ENCODE assay signal across 9 cellular contexts in the genomic region with DNA sequence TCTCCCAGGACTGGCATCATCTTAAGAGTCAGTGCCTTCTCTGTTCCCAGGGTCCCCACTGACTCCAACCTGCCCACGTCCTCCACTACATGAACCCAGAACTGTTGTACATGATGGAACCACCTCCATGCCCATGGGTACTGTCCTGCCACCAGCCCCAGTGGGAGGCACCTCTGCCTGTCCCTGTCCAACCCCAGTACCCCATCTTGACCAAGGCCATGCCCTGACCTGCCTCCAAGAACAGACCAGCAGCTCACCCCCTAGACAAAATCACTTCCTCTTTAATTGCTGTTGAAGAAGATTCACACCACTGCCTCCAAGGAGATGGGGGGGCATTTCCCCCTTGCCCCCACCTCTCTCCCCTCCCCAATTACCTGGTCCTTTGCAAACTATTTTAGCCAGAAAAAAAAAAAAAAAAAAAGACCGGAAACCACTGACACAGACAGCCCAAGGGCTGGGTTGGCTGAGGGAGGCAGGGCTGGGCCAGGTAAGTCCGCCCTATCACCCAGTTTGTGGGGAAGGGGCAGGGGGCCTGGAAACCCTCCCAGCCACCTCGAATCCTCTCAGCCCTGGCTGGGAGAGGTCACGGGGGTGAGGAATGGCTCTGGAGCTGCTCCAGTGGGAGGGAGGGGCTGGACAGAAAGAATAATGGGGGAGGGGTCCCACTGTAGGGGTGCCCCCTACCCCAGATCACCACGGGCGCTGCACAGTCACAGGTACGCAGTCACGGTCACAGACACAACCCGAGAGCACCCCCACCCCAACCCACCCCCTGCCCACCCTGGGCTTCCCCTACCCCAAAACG. TPM values are rescaled to one million over a fixed set of nuclear protein-coding genes. Genes with fewer than 3 reads are reported as not detected.
A peak's percentile ranks its signal among the peaks of the same experiment; 100 is the strongest.
DNase-seq lines count a peak whose midpoint lies in the region; ATAC-seq, FAIRE-seq and TF ChIP-seq lines count a peak whose summit lies in the region.
"Had no signal": no experiment of that assay in that cellular context is flagged by ENCODE, and none has a peak within 500 bp of the region (broad histone marks: within the 10 kb centered on the region; RNA-seq: fewer than 3 reads in every experiment).

No MANE protein-coding gene starts in this region.

- no peaks in the 10 kb centered on the region; the same call in 1 of the 2 replicates for H3K9me3 ChIP-seq in K562 (replicated peaks; ENCODE audit: control insufficient read depth, insufficient read depth, low read depth, low read length)
- H3K9me3 ChIP-seq: ovary had no signal

- CTCF ChIA-PET in activated CD8-positive, alpha-beta memory T cell treated with anti-CD3 and anti-CD28 coated beads, Interleukin-2, amount 10 ng/mL, durations not matched to agents 7 days and 5 days (lab: Charles Lee), result interaction anchor here (1.0 to 2.0 kb wide), 3 partner anchors 16 to 32 kb away, joined by 3 to 6 read pairs (median 4); no protein-coding TSS in a partner anchor
- CTCF ChIA-PET in K562 (lab: Yijun Ruan, JAX; ENCODE audit: low intra/inter-chr PET ratio), result no interaction called here

- no peaks in the 10 kb centered on the region for H3K27me3 Mint-ChIP-seq in activated CD8-positive, alpha-beta memory T cell treated with anti-CD3 and anti-CD28 coated beads, Interleukin-2, amount 10 ng/mL, durations not matched to agents 7 days and 5 days
- peaks cover 68% of the 10 kb centered on the region for H3K27me3 Mint-ChIP-seq in GM23338 (ENCODE audit: insufficient read depth, low read depth, poor library complexity)
- peaks cover 6% of the 10 kb centered on the region for H3K27me3 Mint-ChIP-seq in osteocyte (ENCODE audit: unreplicated experiment)

- H3K79me2 ChIP-seq in GM23338 (replicated peaks; ENCODE audit: insufficient read depth), result no peaks in the 10 kb centered on the region
- H3K79me2 ChIP-seq in K562 (ENCODE audit: control insufficient read depth, insufficient read depth, low read length), result no peaks in the 10 kb centered on the region

- H3K9me3 Mint-ChIP-seq in activated CD8-positive, alpha-beta memory T cell treated with anti-CD3 and anti-CD28 coated beads, Interleukin-2, amount 10 ng/mL, durations not matched to agents 7 days and 5 days (ENCODE audit: low read depth), result no peaks in the 10 kb centered on the region
- H3K9me3 Mint-ChIP-seq in GM23338, result no peaks in the 10 kb centered on the region
- no peaks in the 10 kb centered on the region for H3K9me3 Mint-ChIP-seq in osteocyte (ENCODE audit: unreplicated experiment)

- H3K36me3 Mint-ChIP-seq in activated CD8-positive, alpha-beta memory T cell treated with anti-CD3 and anti-CD28 coated beads, Interleukin-2, amount 10 ng/mL, durations not matched to agents 7 days and 5 days, result peaks cover 34% of the 10 kb centered on the region
- H3K36me3 Mint-ChIP-seq in GM23338 (ENCODE audit: low read depth) (no peaks in the 10 kb centered on the region; the same call in 2 of the 3 replicates), osteocyte (ENCODE audit: unreplicated experiment) (peaks cover 9% of the 10 kb centered on the region)

- in situ Hi-C loops in K562 (cut with MboI), result no loop called here

- TF ChIP-seq CTCF in GM23338 (conservative IDR thresholded peaks at IDR 0.05; ENCODE audit: low read depth in 2 of 2), result no peak
- TF ChIP-seq CTCF in K562 (IDR thresholded peaks at IDR 0.05 in 2 of 3, conservative IDR thresholded peaks at IDR 0.05 in 1 of 3; ENCODE audit: insufficient read depth in 2 of 3, low read depth in 1 of 3, low read length in 3 of 3), result no peak
- no peak for TF ChIP-seq CTCF in osteocyte (IDR thresholded peaks at IDR 0.05)
- TF ChIP-seq CTCF in foreskin fibroblast (IDR thresholded peaks at IDR 0.05; ENCODE audit: low read depth, low read length), result no peak

- no peak for TF ChIP-seq POLR2A in K562 (conservative IDR thresholded peaks at IDR 0.05)

- no peak for TF ChIP-seq RAD21 in K562 (CRISPR knock-in tag; conservative IDR thresholded peaks at IDR 0.05 in 1 of 2, IDR thresholded peaks at IDR 0.05 in 1 of 2)

- no peaks in the 10 kb centered on the region for H3K9me2 ChIP-seq in GM23338 (ENCODE audit: insufficient read depth)

- intact Hi-C loops in K562 (cut with micrococcal nuclease), result no loop called here

- peak overlapping the region; percentile 65 for H3K27ac Mint-ChIP-seq in activated CD8-positive, alpha-beta memory T cell treated with anti-CD3 and anti-CD28 coated beads, Interleukin-2, amount 10 ng/mL, durations not matched to agents 7 days and 5 days
- H3K27ac Mint-ChIP-seq in GM23338, result no peak overlapping the region
- H3K27ac Mint-ChIP-seq in osteocyte (ENCODE audit: unreplicated experiment), result no peak overlapping the region

- H3K9me1 ChIP-seq in K562 (ENCODE audit: control insufficient read depth, insufficient read depth, low read length), result no peaks in the 10 kb centered on the region

- H3K27me3 ChIP-seq in GM23338 (ENCODE audit: insufficient read depth) (peaks cover 72% of the 10 kb centered on the region), K562 (ENCODE audit: control insufficient read depth in 2 of 2, insufficient read depth in 2 of 2, low read length in 2 of 2) (peaks cover 5 to 9% of the 10 kb centered on the region in 2 experiments; a peak in 4 of 5 replicates)
- H3K27me3 ChIP-seq: ovary had no signal

- ATAC-seq in activated CD8-positive, alpha-beta memory T cell treated with anti-CD3 and anti-CD28 coated beads, Interleukin-2, amount 10 ng/mL, durations not matched to agents 7 days and 5 days, result no peak
- ATAC-seq in GM23338, result peak; percentile 5; the same call in 1 of the 3 replicates
- ATAC-seq in K562, result no peak
- no peak for ATAC-seq in GM18502 (IDR thresholded peaks at IDR 0.05; ENCODE audit: poor library complexity, unreplicated experiment)

- H3K4me1 ChIP-seq in GM23338 (ENCODE audit: insufficient read depth) (no peaks in the 10 kb centered on the region), K562 (replicated peaks in 1 of 2; ENCODE audit: control insufficient read depth in 2 of 2, insufficient read depth in 2 of 2, low read length in 2 of 2) (peaks cover 0 to 20% of the 10 kb centered on the region in 2 experiments; a peak in 2 of 5 replicates)

- peak overlapping the region; percentile 48; the same call in 1 of the 2 replicates for H3K4me2 ChIP-seq in GM23338
- H3K4me2 ChIP-seq in K562 (ENCODE audit: insufficient read depth, low read length), result no peak overlapping the region

- no peaks in the 10 kb centered on the region for H3K36me3 ChIP-seq in GM23338 (ENCODE audit: insufficient read depth)
- peaks cover 9% of the 10 kb centered on the region; the same call in 1 of the 3 replicates for H3K36me3 ChIP-seq in K562 (ENCODE audit: control insufficient read depth, insufficient read depth, low read length)
- H3K36me3 ChIP-seq: ovary had no signal

- 0 out of 2 replicates have a peak overlapping the region, but pooled peaks have one; percentile 30 for H3K4me3 ChIP-seq in GM23338
- H3K4me3 ChIP-seq in K562, result no peak overlapping the region
- H3K4me3 ChIP-seq in foreskin fibroblast (ENCODE audit: low read depth in 1 of 2, low read length in 2 of 2), result no peak overlapping the region

- no peak for FAIRE-seq in K562 (lab: Jason Lieb, UNC)

- no peak overlapping the region for H3K27ac ChIP-seq in GM23338 (ENCODE audit: low read depth)
- no peak overlapping the region for H3K27ac ChIP-seq in K562 (ENCODE audit: extremely low read depth, low read depth, low read length)
- H3K27ac ChIP-seq: ovary had no signal

- H3K4me3 Mint-ChIP-seq in activated CD8-positive, alpha-beta memory T cell treated with anti-CD3 and anti-CD28 coated beads, Interleukin-2, amount 10 ng/mL, durations not matched to agents 7 days and 5 days, result no peak overlapping the region
- H3K4me3 Mint-ChIP-seq in GM23338 (peak overlapping the region; percentile 2; the same call in 2 of the 3 replicates), osteocyte (ENCODE audit: unreplicated experiment) (peak overlapping the region; percentile 53)

- no peak for TF ChIP-seq EP300 in K562 (IDR thresholded peaks at IDR 0.05; ENCODE audit: low read length)

- H3F3A ChIP-seq in GM23338 (replicated peaks; ENCODE audit: low read depth), result no peaks in the 10 kb centered on the region

- POLR2A ChIA-PET in K562 (lab: Yijun Ruan, JAX), result interaction anchor here (0.9 to 1.2 kb wide), 3 partner anchors 31 to 93 kb away, joined by 3 to 4 read pairs (median 3); a partner anchor contains a TSS

- WGBS in K562 (ENCODE audit: insufficient coverage, low coverage, missing lambda C conversion rate), result 8% methylated on average over 7 of the region's 11 CpGs

- H4K20me1 ChIP-seq in GM23338 (replicated peaks; ENCODE audit: insufficient read depth), result no peaks in the 10 kb centered on the region; the same call in 1 of the 2 replicates
- H4K20me1 ChIP-seq in K562 (replicated peaks; ENCODE audit: control insufficient read depth, insufficient read depth, low read length), result no peaks in the 10 kb centered on the region; the same call in 1 of the 2 replicates

- no peak overlapping the region; the same call in 1 of the 2 replicates for H2AFZ ChIP-seq in GM23338
- H2AFZ ChIP-seq in K562 (ENCODE audit: low read depth, low read length), result no peak overlapping the region

- peak; percentile 35 for DNase-seq in activated CD8-positive, alpha-beta memory T cell treated with anti-CD3 and anti-CD28 coated beads, Interleukin-2, amount 10 ng/mL, durations not matched to agents 7 days and 5 days
- no peak for DNase-seq in activated CD8-positive, alpha-beta memory T cell treated with anti-CD3 and anti-CD28 coated beads, Interleukin-2, amount 50 U/mL, for 4 hours
- DNase-seq in GM23338 (ENCODE audit: low spot score) (peak; percentile 30), K562 (ENCODE audit: extremely low read depth in 1 of 4, low spot score in 3 of 4) (no peak), osteocyte (ENCODE audit: extremely low spot score, unreplicated experiment) (peak; percentile 73), NCI-H2227 treated with DMSO at 0.1 percent for 48 hours (lab: John Stamatoyannopoulos, UW) (no peak), foreskin fibroblast (no peak)

- no peak overlapping the region for H3K9ac ChIP-seq in K562 (ENCODE audit: insufficient read depth in 1 of 2, low read depth in 2 of 2, low read length in 2 of 2)

- peaks cover 2% of the 10 kb centered on the region for H3K4me1 Mint-ChIP-seq in activated CD8-positive, alpha-beta memory T cell treated with anti-CD3 and anti-CD28 coated beads, Interleukin-2, amount 10 ng/mL, durations not matched to agents 7 days and 5 days
- H3K4me1 Mint-ChIP-seq in GM23338 (peaks cover 15% of the 10 kb centered on the region), osteocyte (ENCODE audit: unreplicated experiment) (peaks cover 23% of the 10 kb centered on the region)

- BruUV-seq in K562 (replicated peaks; lab: Mats Ljungman, UMichigan), result no TSS peak

RNA-seq across cellular contexts. Expression of a gene that starts 13.4 kb away (rescaled TPM):
- 10 to 100 TPM; 70.7 to 72.7 TPM for total RNA-seq in activated CD8-positive, alpha-beta memory T cell treated with anti-CD3 and anti-CD28 coated beads, Interleukin-2, amount 10 ng/mL, durations not matched to agents 7 days and 5 days
- total RNA-seq in GM23338 (2014; rRNA removed; shearing (Covaris generic)), result 1.1 and 1.3 TPM in 2 replicates
- polyA plus RNA-seq in GM23338 (2016; fragmentation: Nextera tagmentation; extraction: Ambion mirVana) (0.36 and 0.38 TPM in 2 replicates), K562 (2011; rRNA removed) (0.12 and 0.36 TPM in 2 replicates), K562 (2014; fragmentation: Illumina TruSeq; extraction: Trizol) (0.19 and 0.77 TPM in 2 replicates), K562 (2014; fragmentation: Nextera tagmentation; extraction: Ambion mirVana) (under 1 TPM in 1 of 2 experiments, not detected in 1; 0.07 TPM), K562 (2014; rRNA removed) (0.20 and 0.88 TPM in 2 replicates)
- 0.12 and 0.74 TPM in 2 replicates for total RNA-seq in K562 (2011; cell fraction: chromatin; rRNA removed; ENCODE audit: low replicate concordance)
- total RNA-seq in K562 (2011; cell fraction: nucleolus; rRNA removed), result 0.26 and 0.67 TPM in 2 replicates
- total RNA-seq in K562 (2011; cell fraction: nucleoplasm; rRNA removed), result 0.15 and 0.99 TPM in 2 replicates
- total RNA-seq in K562 (2014; rRNA removed) (0.18 and 0.20 TPM in 2 replicates), K562 (2014; rRNA removed; fragmentation: Illumina TruSeq; extraction: Trizol) (0.13 and 0.36 TPM in 2 replicates), K562 (2015; rRNA removed; fragmentation: Illumina TruSeq; extraction: Trizol) (0.04 and 0.08 TPM in 2 replicates), K562 (2021) (0.31 and 0.60 TPM in 2 replicates), osteocyte (2.4 and 2.6 TPM in 2 replicates)
- 0.06 and 0.22 TPM in 2 replicates for polyA plus RNA-seq in K562 (2011; cell fraction: cytosol; rRNA removed)
- 0.39 and 0.57 TPM in 2 replicates for polyA plus RNA-seq in K562 (2011; cell fraction: nucleus; rRNA removed)
- polyA plus RNA-seq in K562 (2012), result 0.46 and 0.65 TPM in 2 replicates
- polyA minus RNA-seq in K562 (2011; rRNA and poly(A)+ RNA removed), result 0.09 and 0.67 TPM in 2 replicates
- not detected in 2 replicates for polyA minus RNA-seq in K562 (2011; cell fraction: cytosol; rRNA and poly(A)+ RNA removed)
- 0.11 and 0.27 TPM in 2 replicates for polyA minus RNA-seq in K562 (2011; cell fraction: nucleus; rRNA and poly(A)+ RNA removed)

RNA-seq across cellular contexts. Expression of a gene that starts 19.7 kb away (rescaled TPM):
- 10 to 100 TPM in 1 of 2 experiments, 1 to 10 TPM in 1; 10.0 to 19.4 TPM for total RNA-seq in activated CD8-positive, alpha-beta memory T cell treated with anti-CD3 and anti-CD28 coated beads, Interleukin-2, amount 10 ng/mL, durations not matched to agents 7 days and 5 days
- 15.6 and 32.9 TPM in 2 replicates for total RNA-seq in GM23338 (2014; rRNA removed; shearing (Covaris generic))
- polyA plus RNA-seq in GM23338 (2016; fragmentation: Nextera tagmentation; extraction: Ambion mirVana) (12.9 and 15.5 TPM in 2 replicates), K562 (2011; rRNA removed) (13.8 and 24.9 TPM in 2 replicates), K562 (2014; fragmentation: Illumina TruSeq; extraction: Trizol) (17.6 and 20.5 TPM in 2 replicates), K562 (2014; fragmentation: Nextera tagmentation; extraction: Ambion mirVana) (10 to 100 TPM; 20.1 to 26.4 TPM), K562 (2014; rRNA removed) (11.6 and 20.3 TPM in 2 replicates)
- 36.4 and 39.7 TPM in 2 replicates for total RNA-seq in K562 (2011; cell fraction: chromatin; rRNA removed; ENCODE audit: low replicate concordance)
- total RNA-seq in K562 (2011; cell fraction: nucleolus; rRNA removed), result 29.6 and 31.4 TPM in 2 replicates
- total RNA-seq in K562 (2011; cell fraction: nucleoplasm; rRNA removed), result 39.6 and 43.3 TPM in 2 replicates
- total RNA-seq in K562 (2014; rRNA removed) (11.3 and 14.0 TPM in 2 replicates), K562 (2014; rRNA removed; fragmentation: Illumina TruSeq; extraction: Trizol) (14.3 and 14.7 TPM in 2 replicates), K562 (2015; rRNA removed; fragmentation: Illumina TruSeq; extraction: Trizol) (12.6 and 14.3 TPM in 2 replicates), K562 (2021) (11.0 and 12.4 TPM in 2 replicates), osteocyte (36.2 and 37.4 TPM in 2 replicates)
- polyA plus RNA-seq in K562 (2011; cell fraction: cytosol; rRNA removed), result 14.8 and 19.7 TPM in 2 replicates
- 14.7 and 19.0 TPM in 2 replicates for polyA plus RNA-seq in K562 (2011; cell fraction: nucleus; rRNA removed)
- 19.0 and 31.1 TPM in 2 replicates for polyA plus RNA-seq in K562 (2012)
- polyA minus RNA-seq in K562 (2011; rRNA and poly(A)+ RNA removed), result 10.0 and 19.6 TPM in 2 replicates
- polyA minus RNA-seq in K562 (2011; cell fraction: cytosol; rRNA and poly(A)+ RNA removed), result 5.6 and 6.3 TPM in 2 replicates
- polyA minus RNA-seq in K562 (2011; cell fraction: nucleus; rRNA and poly(A)+ RNA removed), result 10.2 and 10.6 TPM in 2 replicates

RNA-seq across cellular contexts. Expression of a gene that starts 27.0 kb away (rescaled TPM):
- 100 to 1,000 TPM; 127 to 167 TPM for total RNA-seq in activated CD8-positive, alpha-beta memory T cell treated with anti-CD3 and anti-CD28 coated beads, Interleukin-2, amount 10 ng/mL, durations not matched to agents 7 days and 5 days
- 198 and 214 TPM in 2 replicates for total RNA-seq in GM23338 (2014; rRNA removed; shearing (Covaris generic))
- polyA plus RNA-seq in GM23338 (2016; fragmentation: Nextera tagmentation; extraction: Ambion mirVana) (105 and 108 TPM in 2 replicates), K562 (2011; rRNA removed) (429 and 436 TPM in 2 replicates), K562 (2014; fragmentation: Illumina TruSeq; extraction: Trizol) (347 and 427 TPM in 2 replicates), K562 (2014; fragmentation: Nextera tagmentation; extraction: Ambion mirVana) (10 to 100 TPM; 37.8 to 62.8 TPM), K562 (2014; rRNA removed) (309 and 339 TPM in 2 replicates)
- 135 and 229 TPM in 2 replicates for total RNA-seq in K562 (2011; cell fraction: chromatin; rRNA removed; ENCODE audit: low replicate concordance)
- total RNA-seq in K562 (2011; cell fraction: nucleolus; rRNA removed), result 165 and 176 TPM in 2 replicates
- 168 and 190 TPM in 2 replicates for total RNA-seq in K562 (2011; cell fraction: nucleoplasm; rRNA removed)
- total RNA-seq in K562 (2014; rRNA removed) (237 and 282 TPM in 2 replicates), K562 (2014; rRNA removed; fragmentation: Illumina TruSeq; extraction: Trizol) (173 and 188 TPM in 2 replicates), K562 (2015; rRNA removed; fragmentation: Illumina TruSeq; extraction: Trizol) (216 and 217 TPM in 2 replicates), K562 (2021) (238 and 253 TPM in 2 replicates), osteocyte (137 and 142 TPM in 2 replicates)
- 496 and 542 TPM in 2 replicates for polyA plus RNA-seq in K562 (2011; cell fraction: cytosol; rRNA removed)
- 182 and 203 TPM in 2 replicates for polyA plus RNA-seq in K562 (2011; cell fraction: nucleus; rRNA removed)
- polyA plus RNA-seq in K562 (2012), result 227 and 292 TPM in 2 replicates
- 194 and 258 TPM in 2 replicates for polyA minus RNA-seq in K562 (2011; rRNA and poly(A)+ RNA removed)
- 98.1 and 128 TPM in 2 replicates for polyA minus RNA-seq in K562 (2011; cell fraction: cytosol; rRNA and poly(A)+ RNA removed)
- 95.2 and 124 TPM in 2 replicates for polyA minus RNA-seq in K562 (2011; cell fraction: nucleus; rRNA and poly(A)+ RNA removed)

RNA-seq across cellular contexts. Expression of a gene that starts 29.8 kb away (rescaled TPM):
- 10 to 100 TPM; 21.0 to 24.9 TPM for total RNA-seq in activated CD8-positive, alpha-beta memory T cell treated with anti-CD3 and anti-CD28 coated beads, Interleukin-2, amount 10 ng/mL, durations not matched to agents 7 days and 5 days
- total RNA-seq in GM23338 (2014; rRNA removed; shearing (Covaris generic)), result 2.9 and 3.5 TPM in 2 replicates
- polyA plus RNA-seq in GM23338 (2016; fragmentation: Nextera tagmentation; extraction: Ambion mirVana) (3.1 and 3.3 TPM in 2 replicates), K562 (2011; rRNA removed) (6.6 and 10.3 TPM in 2 replicates), K562 (2014; fragmentation: Illumina TruSeq; extraction: Trizol) (9.5 and 9.9 TPM in 2 replicates), K562 (2014; fragmentation: Nextera tagmentation; extraction: Ambion mirVana) (1 to 10 TPM in 1 of 2 experiments, under 1 TPM in 1; 0.80 to 1.3 TPM), K562 (2014; rRNA removed) (9.7 and 12.4 TPM in 2 replicates)
- total RNA-seq in K562 (2011; cell fraction: chromatin; rRNA removed; ENCODE audit: low replicate concordance), result 16.0 and 31.2 TPM in 2 replicates
- total RNA-seq in K562 (2011; cell fraction: nucleolus; rRNA removed), result 19.5 and 20.8 TPM in 2 replicates
- 19.7 and 22.6 TPM in 2 replicates for total RNA-seq in K562 (2011; cell fraction: nucleoplasm; rRNA removed)
- total RNA-seq in K562 (2014; rRNA removed) (6.2 and 6.9 TPM in 2 replicates), K562 (2014; rRNA removed; fragmentation: Illumina TruSeq; extraction: Trizol) (2.9 and 4.2 TPM in 2 replicates), K562 (2015; rRNA removed; fragmentation: Illumina TruSeq; extraction: Trizol) (4.6 and 5.6 TPM in 2 replicates), K562 (2021) (10.1 and 10.7 TPM in 2 replicates), osteocyte (19.2 and 21.1 TPM in 2 replicates)
- polyA plus RNA-seq in K562 (2011; cell fraction: cytosol; rRNA removed), result 7.2 and 10.1 TPM in 2 replicates
- 18.7 and 23.4 TPM in 2 replicates for polyA plus RNA-seq in K562 (2011; cell fraction: nucleus; rRNA removed)
- polyA plus RNA-seq in K562 (2012), result 7.2 and 10.2 TPM in 2 replicates
- polyA minus RNA-seq in K562 (2011; rRNA and poly(A)+ RNA removed), result 5.3 and 5.6 TPM in 2 replicates
- 3.7 and 4.7 TPM in 2 replicates for polyA minus RNA-seq in K562 (2011; cell fraction: cytosol; rRNA and poly(A)+ RNA removed)
- polyA minus RNA-seq in K562 (2011; cell fraction: nucleus; rRNA and poly(A)+ RNA removed), result 5.0 and 5.2 TPM in 2 replicates

RNA-seq across cellular contexts. Expression of a gene that starts 31.2 kb away (rescaled TPM):
- total RNA-seq in activated CD8-positive, alpha-beta memory T cell treated with anti-CD3 and anti-CD28 coated beads, Interleukin-2, amount 10 ng/mL, durations not matched to agents 7 days and 5 days, result 100 to 1,000 TPM; 117 to 123 TPM
- 66.1 and 79.7 TPM in 2 replicates for total RNA-seq in GM23338 (2014; rRNA removed; shearing (Covaris generic))
- polyA plus RNA-seq in GM23338 (2016; fragmentation: Nextera tagmentation; extraction: Ambion mirVana), result 27.5 and 29.3 TPM in 2 replicates
- 197 and 263 TPM in 2 replicates for total RNA-seq in K562 (2011; cell fraction: chromatin; rRNA removed; ENCODE audit: low replicate concordance)
- 185 and 199 TPM in 2 replicates for total RNA-seq in K562 (2011; cell fraction: nucleolus; rRNA removed)
- 161 and 189 TPM in 2 replicates for total RNA-seq in K562 (2011; cell fraction: nucleoplasm; rRNA removed)
- 88.5 and 93.7 TPM in 2 replicates for total RNA-seq in K562 (2014; rRNA removed)
- total RNA-seq in K562 (2014; rRNA removed; fragmentation: Illumina TruSeq; extraction: Trizol), result 71.3 and 77.4 TPM in 2 replicates
- total RNA-seq in K562 (2015; rRNA removed; fragmentation: Illumina TruSeq; extraction: Trizol), result 90.2 and 97.8 TPM in 2 replicates
- 85.4 and 89.5 TPM in 2 replicates for total RNA-seq in K562 (2021)
- 84.0 and 113 TPM in 2 replicates for polyA plus RNA-seq in K562 (2011; rRNA removed)
- polyA plus RNA-seq in K562 (2011; cell fraction: cytosol; rRNA removed), result 96.9 and 176 TPM in 2 replicates
- 254 and 358 TPM in 2 replicates for polyA plus RNA-seq in K562 (2011; cell fraction: nucleus; rRNA removed)
- polyA plus RNA-seq in K562 (2012), result 145 and 222 TPM in 2 replicates
- 93.3 and 105 TPM in 2 replicates for polyA plus RNA-seq in K562 (2014; fragmentation: Illumina TruSeq; extraction: Trizol)
- polyA plus RNA-seq in K562 (2014; fragmentation: Nextera tagmentation; extraction: Ambion mirVana), result 1 to 10 TPM; 4.6 to 7.9 TPM
- 89.0 and 102 TPM in 2 replicates for polyA plus RNA-seq in K562 (2014; rRNA removed)
- 130 and 134 TPM in 2 replicates for polyA minus RNA-seq in K562 (2011; rRNA and poly(A)+ RNA removed)
- polyA minus RNA-seq in K562 (2011; cell fraction: cytosol; rRNA and poly(A)+ RNA removed), result 33.0 and 35.3 TPM in 2 replicates
- polyA minus RNA-seq in K562 (2011; cell fraction: nucleus; rRNA and poly(A)+ RNA removed), result 41.7 and 80.5 TPM in 2 replicates
- 338 and 363 TPM in 2 replicates for total RNA-seq in osteocyte

Comparison
In these comparisons a context has a peak if more than half of its experiments do, and no peak if none do; other contexts are left out.
1. DNase-seq: peak in activated CD8-positive, alpha-beta memory T cell treated with anti-CD3 and anti-CD28 coated beads, Interleukin-2, amount 10 ng/mL, durations not matched to agents 7 days and 5 days (single experiment), GM23338 (single experiment) and osteocyte (single experiment); none in activated CD8-positive, alpha-beta memory T cell treated with anti-CD3 and anti-CD28 coated beads, Interleukin-2, amount 50 U/mL, for 4 hours (single experiment), K562 (0 of 4), NCI-H2227 treated with DMSO at 0.1 percent for 48 hours (single experiment) and foreskin fibroblast (0 of 2).
2. RNA of a gene that starts 13.4 kb away (total RNA-seq): 70.7 to 72.7 TPM in activated CD8-positive, alpha-beta memory T cell treated with anti-CD3 and anti-CD28 coated beads, Interleukin-2, amount 10 ng/mL, durations not matched to agents 7 days and 5 days; 2.4 to 2.6 TPM in osteocyte, 1.1 to 1.3 TPM in GM23338 and 0.04 to 0.99 TPM in K562; every median in the first group is over 10 times any median in the second.